In the genomic region with DNA sequence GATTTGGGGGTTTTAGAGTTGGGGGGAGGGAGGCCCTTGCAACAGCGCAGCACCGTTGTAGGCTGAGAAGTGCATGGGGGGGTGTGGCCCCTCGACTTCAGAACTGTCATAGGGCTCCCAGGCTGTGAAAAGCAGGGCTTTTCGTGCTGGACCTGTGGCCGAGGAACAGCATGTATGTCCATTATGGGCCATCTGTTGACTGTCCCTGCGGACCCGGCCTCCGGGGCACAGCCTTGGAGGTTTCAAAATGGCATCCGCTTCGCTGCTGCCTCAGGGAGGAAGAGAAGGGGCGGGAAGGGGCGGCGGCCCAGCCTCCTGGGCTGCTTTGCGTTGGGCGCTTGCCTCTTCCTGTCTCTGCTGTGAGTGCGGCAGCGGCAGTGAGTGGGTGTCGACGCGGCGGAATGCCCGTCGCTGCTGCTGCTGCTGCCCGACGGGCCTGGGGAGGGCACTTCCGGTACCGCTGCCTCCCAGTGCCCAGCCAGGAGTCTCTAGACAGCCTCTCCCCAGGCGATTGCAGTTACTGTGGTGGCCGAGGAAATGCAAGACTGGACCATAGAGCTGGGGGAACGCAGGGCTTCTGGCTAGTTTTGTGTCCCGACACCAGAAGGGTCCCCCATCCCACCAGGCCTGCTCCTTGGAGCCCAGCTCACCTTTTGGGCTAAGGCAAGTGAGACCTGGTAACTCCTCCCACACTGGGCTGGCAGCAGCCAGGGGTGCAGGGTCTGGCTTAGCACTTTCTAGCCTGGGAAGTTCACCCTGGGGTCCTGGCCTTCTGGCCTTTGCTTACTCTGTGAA, we compare ENCODE assay signal across 8 cellular contexts. TPM values are rescaled to one million over a fixed set of nuclear protein-coding genes. Genes with fewer than 3 reads are reported as not detected.
A peak's percentile ranks its signal among the peaks of the same experiment; 100 is the strongest.
DNase-seq lines count a peak whose midpoint lies in the region; ATAC-seq, FAIRE-seq and TF ChIP-seq lines count a peak whose summit lies in the region.

No MANE protein-coding gene starts in this region.

- TF ChIP-seq CTCF in Calu3 (IDR thresholded peaks at IDR 0.05; ENCODE audit: unreplicated experiment) (no peak), activated B cell treated with CpG ODN at 0.5 μM for 24 hours (IDR thresholded peaks at IDR 0.05) (no peak), bronchial epithelial cell (IDR thresholded peaks at IDR 0.05; ENCODE audit: insufficient read depth, low read length, severe bottlenecking) (no peak), kidney (IDR thresholded peaks at IDR 0.05; ENCODE audit: borderline replicate concordance, extremely low read depth, insufficient read depth) (no peak)

- no peaks in the 10 kb centered on the region for H3K27me3 ChIP-seq in bronchial epithelial cell (ENCODE audit: control insufficient read depth, insufficient read depth, low read length)

- H3K27me3 Mint-ChIP-seq in Calu3 (ENCODE audit: unreplicated experiment) (no peaks in the 10 kb centered on the region), activated B cell treated with CpG ODN at 0.5 μM for 24 hours (no peaks in the 10 kb centered on the region)

- H3K36me3 ChIP-seq in bronchial epithelial cell (ENCODE audit: control insufficient read depth, insufficient read depth, low read length) = peaks cover 9% of the 10 kb centered on the region
- no peaks in the 10 kb centered on the region for H3K36me3 ChIP-seq in kidney (ENCODE audit: control insufficient read depth in 1 of 2, insufficient read depth in 2 of 2, low read length in 2 of 2)

- FAIRE-seq in bronchial epithelial cell (lab: Jason Lieb, UNC) (no peak), kidney (lab: Jason Lieb, UNC) (no peak)

- intact Hi-C loops in Calu3 (cut with micrococcal nuclease; ENCODE audit: unreplicated experiment) = no loop called here
- intact Hi-C loops in activated B cell treated with CpG ODN at 0.5 μM for 24 hours (cut with micrococcal nuclease) = loop anchor here (1.0 to 10.0 kb wide), 5 partner anchors 8 to 897 kb away; a partner anchor contains a TSS
- intact Hi-C loops in kidney (cut with DNase I) = no loop called here

- no TSS peak for BruUV-seq in Calu3 (replicated peaks; lab: Mats Ljungman, UMichigan)

- H3K9me3 ChIP-seq in kidney (ENCODE audit: control insufficient read depth in 1 of 2, low read length in 2 of 2) = no peaks in the 10 kb centered on the region

- H3K9ac ChIP-seq in kidney (ENCODE audit: low read length in 2 of 2) = peak overlapping the region; percentile 76 to 95

- H3K4me1 Mint-ChIP-seq in Calu3 (ENCODE audit: low read depth, unreplicated experiment) (peaks cover 22% of the 10 kb centered on the region), activated B cell treated with CpG ODN at 0.5 μM for 24 hours (peaks cover 69% of the 10 kb centered on the region)

- POLR2A ChIA-PET in activated B cell treated with CpG ODN at 0.5 μM for 24 hours (lab: Charles Lee) = interaction anchor here (0.6 to 5.6 kb wide), 10 partner anchors 9 to 895 kb away, joined by 3 to 47 read pairs (median 4); a partner anchor contains a TSS

- ATAC-seq in GM21529 (IDR thresholded peaks at IDR 0.05; ENCODE audit: unreplicated experiment) (peak; percentile 39), activated B cell treated with CpG ODN at 0.5 μM for 24 hours (ENCODE audit: low read depth) (peak; percentile 34)

- H3K4me1 ChIP-seq in kidney (ENCODE audit: control insufficient read depth in 1 of 2, insufficient read depth in 1 of 2, low read depth in 1 of 2, low read length in 2 of 2) = peaks cover 28 to 60% of the 10 kb centered on the region in 2 donors

- peak overlapping the region; percentile 89 to 93 for H3K27ac ChIP-seq in kidney (ENCODE audit: low read depth in 2 of 2, low read length in 2 of 2)

- peak overlapping the region; percentile 86 for H3K4me3 Mint-ChIP-seq in Calu3 (ENCODE audit: low read depth, unreplicated experiment)
- peak overlapping the region; percentile 95 for H3K4me3 Mint-ChIP-seq in activated B cell treated with CpG ODN at 0.5 μM for 24 hours

- H3K36me3 Mint-ChIP-seq in Calu3 (ENCODE audit: insufficient read depth, unreplicated experiment) (peaks cover 36% of the 10 kb centered on the region), activated B cell treated with CpG ODN at 0.5 μM for 24 hours (ENCODE audit: low read depth) (peaks cover 41% of the 10 kb centered on the region)

- H3K4me3 ChIP-seq in bronchial epithelial cell (ENCODE audit: low read depth, low read length) (peak overlapping the region; percentile 75), kidney (ENCODE audit: low read length in 2 of 2) (peak overlapping the region; percentile 77 to 93)

- H3K27ac Mint-ChIP-seq in Calu3 (ENCODE audit: unreplicated experiment) (peak overlapping the region; percentile 90), activated B cell treated with CpG ODN at 0.5 μM for 24 hours (peak overlapping the region; percentile 91)

- no peaks in the 10 kb centered on the region for H3K9me3 Mint-ChIP-seq in Calu3 (ENCODE audit: low read depth, unreplicated experiment)
- no peaks in the 10 kb centered on the region for H3K9me3 Mint-ChIP-seq in activated B cell treated with CpG ODN at 0.5 μM for 24 hours

- DNase-seq in Calu3 = peak; percentile 78
- DNase-seq in NCI-H1105 treated with DMSO at 0.1 percent for 48 hours (lab: John Stamatoyannopoulos, UW) = peak; percentile 45
- peak; percentile 74 for DNase-seq in activated B cell treated with CpG ODN at 0.5 μM for 24 hours
- peak; percentile 79 for DNase-seq in bronchial epithelial cell (ENCODE audit: low read depth)
- DNase-seq in kidney = peak; percentile 97
- DNase-seq in stimulated activated CD4-positive, alpha-beta T cell treated with anti-CD3 and anti-CD28 coated beads, Interleukin-15, amount 100 ng/mL, for 24 hours = peak; percentile 94
- DNase-seq in NCI-H524 treated with DMSO at 0.1 percent for 48 hours (lab: John Stamatoyannopoulos, UW) = no peak

- CTCF ChIA-PET in Calu3 (lab: Charles Lee) = interaction anchor here (0.6 to 1.7 kb wide), 3 partner anchors 11 to 27 kb away, joined by 3 to 7 read pairs (median 5); no protein-coding TSS in a partner anchor
- CTCF ChIA-PET in activated B cell treated with CpG ODN at 0.5 μM for 24 hours (lab: Charles Lee) = interaction anchor here (10.5 kb wide), 1 partner anchor 10 kb away, joined by 76 read pairs; no protein-coding TSS in a partner anchor

RNA-seq across cellular contexts. Expression of a gene that starts 1.9 kb away (rescaled TPM):
- total RNA-seq in Calu3 (2022) (92.5 and 102 TPM in 2 replicates), activated B cell treated with CpG ODN at 0.5 μM for 24 hours (281 and 295 TPM in 2 replicates), bronchial epithelial cell (97.9 and 129 TPM in 2 replicates), kidney (245 TPM)
- polyA plus RNA-seq in kidney (ENCODE audit: insufficient read depth, low read depth, low replicate concordance) = 141 TPM

RNA-seq across cellular contexts. Expression of a gene that starts 31.0 kb away (rescaled TPM):
- 20.3 and 25.7 TPM in 2 replicates for total RNA-seq in Calu3 (2022)
- 0.15 TPM in 1 of 2 replicates, not detected in the other for total RNA-seq in activated B cell treated with CpG ODN at 0.5 μM for 24 hours
- total RNA-seq in bronchial epithelial cell = 2.3 and 7.1 TPM in 2 replicates
- total RNA-seq in kidney = 96.1 TPM
- 99.9 TPM for polyA plus RNA-seq in kidney (ENCODE audit: insufficient read depth, low read depth, low replicate concordance)

RNA-seq across cellular contexts. Expression of a gene that starts 32.9 kb away (rescaled TPM):
- total RNA-seq in Calu3 (2022) (not detected in 2 replicates), activated B cell treated with CpG ODN at 0.5 μM for 24 hours (not detected in 2 replicates), bronchial epithelial cell (not detected in 2 replicates), kidney (1.6 TPM)
- 4.2 TPM for polyA plus RNA-seq in kidney (ENCODE audit: insufficient read depth, low read depth, low replicate concordance)

RNA-seq across cellular contexts. Expression of a gene that starts 40.9 kb away (rescaled TPM):
- total RNA-seq in Calu3 (2022) = 0.32 TPM in 1 of 2 replicates, not detected in the other
- total RNA-seq in activated B cell treated with CpG ODN at 0.5 μM for 24 hours = not detected in 2 replicates
- total RNA-seq in bronchial epithelial cell = under 0.01 TPM in 1 of 2 replicates, not detected in the other
- total RNA-seq in kidney = 0.22 TPM
- polyA plus RNA-seq in kidney (ENCODE audit: insufficient read depth, low read depth, low replicate concordance) = 0.62 TPM

RNA-seq across cellular contexts. Expression of a gene that starts 46.5 kb away (rescaled TPM):
- not detected in 2 replicates for total RNA-seq in Calu3 (2022)
- not detected in 2 replicates for total RNA-seq in activated B cell treated with CpG ODN at 0.5 μM for 24 hours
- 0.26 TPM in 1 of 2 replicates, not detected in the other for total RNA-seq in bronchial epithelial cell
- not detected for total RNA-seq in kidney
- not detected for polyA plus RNA-seq in kidney (ENCODE audit: insufficient read depth, low read depth, low replicate concordance)
